ENCODE assay signal across 1 cellular context in the genomic region with DNA sequence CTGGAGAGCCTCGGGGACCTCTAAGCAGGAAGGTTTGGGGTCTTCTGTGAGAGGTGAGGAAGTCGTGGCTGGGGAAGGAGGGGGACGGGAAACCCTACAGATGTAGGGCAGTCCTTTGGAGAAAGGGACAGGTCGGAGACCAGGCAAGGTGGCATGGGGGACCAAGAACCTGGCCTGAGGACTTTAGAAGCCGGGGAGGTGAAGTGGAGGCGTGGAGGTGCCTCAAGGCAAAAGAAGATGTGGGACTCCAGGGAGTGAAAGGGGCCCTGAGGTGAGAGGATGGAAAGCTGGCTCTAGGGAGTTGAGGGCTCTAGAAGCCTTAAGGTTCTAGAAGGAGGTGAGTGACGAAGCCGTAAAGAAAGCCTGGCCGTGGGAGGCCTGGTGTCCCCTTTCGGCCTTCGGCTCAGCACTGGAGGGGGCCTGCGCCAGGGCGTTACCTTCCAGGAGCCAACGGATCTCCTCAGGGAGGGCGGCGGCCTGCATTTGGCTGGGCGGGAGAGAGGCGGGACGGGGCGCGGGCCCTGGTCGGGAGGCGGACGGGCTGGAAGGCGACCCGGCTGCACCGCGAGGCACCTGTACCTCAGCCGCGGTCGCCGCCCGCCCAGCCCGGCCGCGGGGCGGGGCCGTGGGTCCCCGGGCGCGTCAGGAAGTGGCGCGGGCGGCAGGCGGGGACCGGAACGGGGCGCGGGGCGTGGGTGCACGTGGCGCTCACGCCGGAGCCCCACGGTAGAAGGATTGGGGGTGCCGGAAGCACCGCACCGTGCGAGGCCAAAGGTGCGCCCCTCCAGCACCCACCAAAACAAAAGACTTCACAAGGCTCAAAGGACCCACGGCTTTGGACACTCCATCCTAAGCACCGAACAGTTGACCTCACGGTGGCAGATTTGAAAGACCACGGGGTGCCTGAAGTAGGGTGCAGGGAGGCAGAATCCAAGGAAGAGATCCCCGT.
A peak's percentile ranks its signal among the peaks of the same experiment; 100 is the strongest.
TF ChIP-seq lines count a peak whose summit lies in the region.

Gene SKAP1 (minus strand): TSS at position 577 of the 949 bp plus-strand sequence.

TF ChIP-seq in K562, 482 proteins besides CTCF, POLR2A, EP300 and RAD21:
- TF ChIP-seq, protein P1, sequence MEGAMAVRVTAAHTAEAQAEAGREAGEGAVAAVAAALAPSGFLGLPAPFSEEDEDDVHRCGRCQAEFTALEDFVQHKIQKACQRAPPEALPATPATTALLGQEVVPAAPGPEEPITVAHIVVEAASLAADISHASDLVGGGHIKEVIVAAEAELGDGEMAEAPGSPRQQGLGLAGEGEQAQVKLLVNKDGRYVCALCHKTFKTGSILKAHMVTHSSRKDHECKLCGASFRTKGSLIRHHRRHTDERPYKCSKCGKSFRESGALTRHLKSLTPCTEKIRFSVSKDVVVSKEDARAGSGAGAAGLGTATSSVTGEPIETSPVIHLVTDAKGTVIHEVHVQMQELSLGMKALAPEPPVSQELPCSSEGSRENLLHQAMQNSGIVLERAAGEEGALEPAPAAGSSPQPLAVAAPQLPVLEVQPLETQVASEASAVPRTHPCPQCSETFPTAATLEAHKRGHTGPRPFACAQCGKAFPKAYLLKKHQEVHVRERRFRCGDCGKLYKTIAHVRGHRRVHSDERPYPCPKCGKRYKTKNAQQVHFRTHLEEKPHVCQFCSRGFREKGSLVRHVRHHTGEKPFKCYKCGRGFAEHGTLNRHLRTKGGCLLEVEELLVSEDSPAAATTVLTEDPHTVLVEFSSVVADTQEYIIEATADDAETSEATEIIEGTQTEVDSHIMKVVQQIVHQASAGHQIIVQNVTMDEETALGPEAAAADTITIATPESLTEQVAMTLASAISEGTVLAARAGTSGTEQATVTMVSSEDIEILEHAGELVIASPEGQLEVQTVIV (CRISPR knock-in tag; IDR thresholded peaks at IDR 0.05; ENCODE audit: borderline replicate concordance), result no peak
- TF ChIP-seq, protein P2, sequence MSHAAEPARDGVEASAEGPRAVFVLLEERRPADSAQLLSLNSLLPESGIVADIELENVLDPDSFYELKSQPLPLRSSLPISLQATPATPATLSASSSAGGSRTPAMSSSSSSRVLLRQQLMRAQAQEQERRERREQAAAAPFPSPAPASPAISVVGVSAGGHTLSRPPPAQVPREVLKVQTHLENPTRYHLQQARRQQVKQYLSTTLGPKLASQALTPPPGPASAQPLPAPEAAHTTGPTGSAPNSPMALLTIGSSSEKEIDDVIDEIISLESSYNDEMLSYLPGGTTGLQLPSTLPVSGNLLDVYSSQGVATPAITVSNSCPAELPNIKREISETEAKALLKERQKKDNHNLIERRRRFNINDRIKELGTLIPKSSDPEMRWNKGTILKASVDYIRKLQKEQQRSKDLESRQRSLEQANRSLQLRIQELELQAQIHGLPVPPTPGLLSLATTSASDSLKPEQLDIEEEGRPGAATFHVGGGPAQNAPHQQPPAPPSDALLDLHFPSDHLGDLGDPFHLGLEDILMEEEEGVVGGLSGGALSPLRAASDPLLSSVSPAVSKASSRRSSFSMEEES (CRISPR knock-in tag; IDR thresholded peaks at IDR 0.05), result no peak
- TF ChIP-seq, protein P3, sequence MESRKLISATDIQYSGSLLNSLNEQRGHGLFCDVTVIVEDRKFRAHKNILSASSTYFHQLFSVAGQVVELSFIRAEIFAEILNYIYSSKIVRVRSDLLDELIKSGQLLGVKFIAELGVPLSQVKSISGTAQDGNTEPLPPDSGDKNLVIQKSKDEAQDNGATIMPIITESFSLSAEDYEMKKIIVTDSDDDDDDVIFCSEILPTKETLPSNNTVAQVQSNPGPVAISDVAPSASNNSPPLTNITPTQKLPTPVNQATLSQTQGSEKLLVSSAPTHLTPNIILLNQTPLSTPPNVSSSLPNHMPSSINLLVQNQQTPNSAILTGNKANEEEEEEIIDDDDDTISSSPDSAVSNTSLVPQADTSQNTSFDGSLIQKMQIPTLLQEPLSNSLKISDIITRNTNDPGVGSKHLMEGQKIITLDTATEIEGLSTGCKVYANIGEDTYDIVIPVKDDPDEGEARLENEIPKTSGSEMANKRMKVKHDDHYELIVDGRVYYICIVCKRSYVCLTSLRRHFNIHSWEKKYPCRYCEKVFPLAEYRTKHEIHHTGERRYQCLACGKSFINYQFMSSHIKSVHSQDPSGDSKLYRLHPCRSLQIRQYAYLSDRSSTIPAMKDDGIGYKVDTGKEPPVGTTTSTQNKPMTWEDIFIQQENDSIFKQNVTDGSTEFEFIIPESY (CRISPR knock-in tag; IDR thresholded peaks at IDR 0.05), result peak; percentile 51; the same call in 1 of the 2 replicates
